15 cellular contexts compared by ENCODE assay signal in genomic region chr6:63440594-63440993, GRCh38.
"Had no signal": no experiment of that assay in that cellular context is flagged by ENCODE, and none has a peak within 500 bp of the region (broad histone marks: within the 10 kb centered on the region; RNA-seq: fewer than 3 reads in every experiment).

No MANE protein-coding gene starts in this region.

- H3K9me3 Mint-ChIP-seq: T-helper 2 cell treated with Interferon-gamma antibody and Interleukin-4, amounts not matched to agents 5 μg/mL and 100 μg/mL, for 36 hours had no signal

- H3K27ac ChIP-seq: ascending aorta, breast epithelium, coronary artery, gastrocnemius medialis, tibial artery had no signal

- H3K36me3 ChIP-seq: ascending aorta, breast epithelium, gastrocnemius medialis, tibial artery had no signal

- H3K4me3 Mint-ChIP-seq: nephron; T-helper 2 cell treated with Interferon-gamma antibody and Interleukin-4, amounts not matched to agents 5 μg/mL and 100 μg/mL, for 36 hours had no signal

- H3K4me1 ChIP-seq: ascending aorta, breast epithelium, tibial artery had no signal

- H3K4me1 Mint-ChIP-seq: nephron had no signal

- H3K27me3 ChIP-seq: ascending aorta, breast epithelium, gastrocnemius medialis, tibial artery had no signal

- H3K27ac Mint-ChIP-seq: activated T-helper 2 cell treated with anti-CD3 and anti-CD28 coated beads, Interferon-gamma antibody, Interleukin-2, Interleukin-4, amounts not matched to agents 10 μg/mL and 5 μg/mL and 100 μg/mL, durations not matched to agents 14 hours and 24 hours and 36 hours; nephron; T-helper 2 cell treated with Interferon-gamma antibody and Interleukin-4, amounts not matched to agents 5 μg/mL and 100 μg/mL, for 36 hours had no signal

- H3K9me3 ChIP-seq: ascending aorta, gastrocnemius medialis, tibial artery had no signal

- DNase-seq: activated naive CD4-positive, alpha-beta T cell treated with Interleukin-2 at 50 U/mL for 16 hours; activated T-cell treated with anti-CD3 and anti-CD28 coated beads, Interleukin-2, amount 50 U/mL, for 1 hour; gastrocnemius medialis; head of caudate nucleus; midbrain; stimulated activated CD4-positive, alpha-beta T cell treated with anti-CD3 and anti-CD28 coated beads, Interleukin-2, amount 100 ng/mL, for 24 hours; substantia nigra; tibial artery had no signal

- H3K4me3 ChIP-seq: ascending aorta, breast epithelium, coronary artery, gastrocnemius medialis, lung, tibial artery had no signal
